Comparison of ENCODE assay signal across 20 cellular contexts in the genomic region with DNA sequence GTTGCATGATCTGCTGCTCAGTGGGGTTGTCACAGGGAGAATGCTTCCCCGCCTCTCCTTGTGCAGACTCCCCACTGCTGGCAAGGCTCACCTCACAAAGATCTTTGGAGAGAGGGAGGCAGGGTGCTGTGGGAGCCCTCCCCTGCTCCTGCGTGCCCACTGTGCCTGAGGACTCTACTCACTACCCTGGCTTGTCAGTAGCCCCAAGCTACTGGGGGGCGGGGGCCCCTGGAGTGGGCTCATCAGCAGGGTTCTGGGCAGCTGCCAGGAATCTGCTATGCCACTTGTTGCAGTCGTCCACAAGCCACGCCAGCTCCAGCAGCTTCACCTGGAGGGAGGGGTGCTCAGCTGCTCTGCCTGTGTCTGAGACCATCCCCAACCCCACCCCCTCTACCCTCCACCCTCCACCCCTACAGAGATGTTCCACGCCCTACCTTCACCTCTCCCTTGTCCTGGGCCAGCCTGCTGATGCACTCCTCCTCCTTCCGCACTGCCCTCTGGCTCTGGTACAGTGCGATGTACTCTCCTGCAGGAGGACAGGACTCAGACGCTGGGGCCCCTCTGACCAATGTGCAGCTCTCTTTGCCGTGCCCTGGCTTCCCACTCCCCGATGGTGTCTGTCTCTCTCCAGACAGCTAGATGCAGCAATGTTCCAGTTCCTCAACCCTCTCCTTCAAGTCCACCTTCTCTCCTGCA. TPM values are rescaled to one million over a fixed set of nuclear protein-coding genes. Genes with fewer than 3 reads are reported as not detected.
DNase-seq lines count a peak whose midpoint lies in the region; ATAC-seq, FAIRE-seq and TF ChIP-seq lines count a peak whose summit lies in the region.
"Had no signal": no experiment of that assay in that cellular context is flagged by ENCODE, and none has a peak within 500 bp of the region (broad histone marks: within the 10 kb centered on the region; RNA-seq: fewer than 3 reads in every experiment).

No MANE protein-coding gene starts in this region.

- CTCF ChIA-PET in HepG2 (lab: Yijun Ruan, JAX; ENCODE audit: low intra/inter-chr PET ratio, low total read pairs), result no interaction called here

- BruUV-seq in HepG2 (replicated peaks; lab: Mats Ljungman, UMichigan), result no TSS peak

- 97% methylated on average over 7 of the region's 11 CpGs for WGBS in HepG2 (ENCODE audit: low lambda C conversion rate)
- WGBS in right lobe of liver (ENCODE audit: insufficient coverage, low coverage, low lambda C conversion rate, missing lambda C conversion rate), result no CpG with 5 or more reads among the region's 11 CpGs

- H3K9ac ChIP-seq in HepG2 (ENCODE audit: insufficient read depth, low read depth, low read length), result no peak overlapping the region

- no peak overlapping the region for H3K4me3 ChIP-seq in HepG2 (replicated peaks in 1 of 3; ENCODE audit: insufficient read depth in 1 of 3, low read depth in 2 of 3, low read length in 3 of 3)
- H3K4me3 ChIP-seq in right lobe of liver, result no peak overlapping the region
- no peak overlapping the region for H3K4me3 ChIP-seq in SJCRH30
- H3K4me3 ChIP-seq in left lung, result no peak overlapping the region
- H3K4me3 ChIP-seq: psoas muscle, tibial nerve had no signal

- TF ChIP-seq POLR2A in HepG2 (IDR thresholded peaks at IDR 0.05; ENCODE audit: insufficient read depth in 1 of 2, low read depth in 2 of 2, low read length in 2 of 2) (no peak), right lobe of liver (IDR thresholded peaks at IDR 0.05) (no peak)

- H3K36me3 ChIP-seq in HepG2 (replicated peaks in 1 of 2; ENCODE audit: control insufficient read depth in 1 of 2, insufficient read depth in 2 of 2, low read length in 2 of 2), result no peaks in the 10 kb centered on the region
- no peaks in the 10 kb centered on the region for H3K36me3 ChIP-seq in right lobe of liver
- H3K36me3 ChIP-seq in SJCRH30, result no peaks in the 10 kb centered on the region
- no peaks in the 10 kb centered on the region for H3K36me3 ChIP-seq in left lung
- H3K36me3 ChIP-seq: tibial nerve had no signal

- no peak overlapping the region for H3K27ac ChIP-seq in HepG2 (ENCODE audit: extremely low read length, insufficient read depth, low read length)
- H3K27ac ChIP-seq in right lobe of liver, result no peak overlapping the region
- H3K27ac ChIP-seq in SJCRH30, result no peak overlapping the region
- no peak overlapping the region for H3K27ac ChIP-seq in left lung
- H3K27ac ChIP-seq: psoas muscle, tibial nerve had no signal

- no peak overlapping the region for H3K4me2 ChIP-seq in HepG2 (ENCODE audit: low read depth, low read length)

- H3K9me3 ChIP-seq in HepG2 (ENCODE audit: low read length), result peaks cover 4% of the 10 kb centered on the region; the same call in 1 of the 2 replicates
- H3K9me3 ChIP-seq in right lobe of liver, result no peaks in the 10 kb centered on the region
- no peaks in the 10 kb centered on the region for H3K9me3 ChIP-seq in SJCRH30 (replicated peaks)
- H3K9me3 ChIP-seq in left lung, result no peaks in the 10 kb centered on the region
- H3K9me3 ChIP-seq: psoas muscle, tibial nerve had no signal

- in situ Hi-C loops in HepG2 (cut with HindIII; ENCODE audit: extremely low pct_ligation_motif_present, low pct_unique_long_range_greater_than_20kb), result no loop called here

- H4K20me1 ChIP-seq in HepG2 (ENCODE audit: insufficient read depth, low read length), result no peaks in the 10 kb centered on the region

- no peaks in the 10 kb centered on the region for H3K79me2 ChIP-seq in HepG2 (ENCODE audit: insufficient read depth, low read length)

- POLR2A ChIA-PET in HepG2 (lab: Yijun Ruan, JAX), result no interaction called here

- H3K4me1 ChIP-seq in HepG2 (ENCODE audit: insufficient read depth, low read length) (peaks cover 6% of the 10 kb centered on the region; the same call in 1 of the 2 replicates), right lobe of liver (no peaks in the 10 kb centered on the region), SJCRH30 (peaks cover 23% of the 10 kb centered on the region), left lung (no peaks in the 10 kb centered on the region)
- H3K4me1 ChIP-seq: psoas muscle, tibial nerve had no signal

- no peak overlapping the region for H2AFZ ChIP-seq in HepG2 (ENCODE audit: low read length)

- TF ChIP-seq RAD21 in HepG2 (CRISPR knock-in tag; IDR thresholded peaks at IDR 0.05), result no peak

- FAIRE-seq in HepG2 (lab: Jason Lieb, UNC), result no peak
- FAIRE-seq: endothelial cell of umbilical vein, GM12892 had no signal

- intact Hi-C loops in HepG2 (cut with micrococcal nuclease; ENCODE audit: unreplicated experiment) (no loop called here), right lobe of liver (cut with DNase I) (no loop called here), sciatic nerve (cut with DNase I) (no loop called here), left lung (cut with DNase I) (no loop called here)

- ATAC-seq in HepG2, result peak; percentile 14; the same call in 2 of the 3 replicates
- ATAC-seq in right lobe of liver, result no peak
- peak; percentile 23 for ATAC-seq in sciatic nerve
- no peak for ATAC-seq in left lung
- ATAC-seq: left lobe of liver, psoas muscle had no signal

- TF ChIP-seq CTCF in HepG2 (CRISPR knock-in tag; IDR thresholded peaks at IDR 0.05) (no peak), right lobe of liver (IDR thresholded peaks at IDR 0.05) (no peak), left lung (IDR thresholded peaks at IDR 0.05) (no peak)

- TF ChIP-seq EP300 in HepG2 (IDR thresholded peaks at IDR 0.05; ENCODE audit: low read depth in 2 of 2, low read length in 2 of 2) (no peak), HepG2 (CRISPR knock-in tag; IDR thresholded peaks at IDR 0.05; ENCODE audit: borderline replicate concordance) (no peak)

- DNase-seq in NCI-H1092 (lab: John Stamatoyannopoulos, UW) (peak; percentile 7), NCI-H1092 treated with DMSO at 0.1 percent for 48 hours (lab: John Stamatoyannopoulos, UW) (no peak), HepG2 (ENCODE audit: low spot score) (no peak), right lobe of liver (no peak), SJCRH30 (peak; percentile 61 to 62), sciatic nerve (ENCODE audit: low spot score) (no peak), NCI-H2227 (lab: John Stamatoyannopoulos, UW; ENCODE audit: unreplicated experiment) (no peak), left lung (no peak)
- DNase-seq: 8988T; activated T-cell treated with anti-CD3 and anti-CD28 coated beads, Interleukin-2, amount 50 U/mL, for 1 hour; amniotic stem cell; NCI-H1048; NCI-H2081 treated with DMSO at 0.1 percent for 48 hours; NCI-H524 treated with DMSO at 0.1 percent for 48 hours; nucleus accumbens; psoas muscle had no signal

- H3K27me3 ChIP-seq in HepG2 (ENCODE audit: control insufficient read depth in 1 of 2, insufficient read depth in 2 of 2, low read length in 2 of 2) (no peaks in the 10 kb centered on the region), right lobe of liver (no peaks in the 10 kb centered on the region), SJCRH30 (no peaks in the 10 kb centered on the region), left lung (no peaks in the 10 kb centered on the region)
- H3K27me3 ChIP-seq: tibial nerve had no signal

RNA-seq across cellular contexts. Expression of gene BLTP3B, which starts 14.2 kb away (rescaled TPM):
- total RNA-seq in HepG2 (2016; rRNA removed; fragmentation: Illumina TruSeq; extraction: Trizol) (24.4 and 35.3 TPM in 2 replicates), right lobe of liver (10 to 100 TPM; 26.1 to 34.5 (median 29.8) TPM), sciatic nerve (40.4 TPM), left lung (10 to 100 TPM; 26.9 to 33.0 TPM)
- 6.4 and 8.3 TPM in 2 replicates for total RNA-seq in HepG2 (2016; cell fraction: cytosol; rRNA removed; fragmentation: Illumina TruSeq; extraction: Trizol; ENCODE audit: low read depth)
- total RNA-seq in HepG2 (2016; cell fraction: insoluble cytoplasmic fraction; rRNA removed; fragmentation: Illumina TruSeq; extraction: Trizol), result 24.0 and 39.1 TPM in 2 replicates
- 17.5 and 20.1 TPM in 2 replicates for total RNA-seq in HepG2 (2016; cell fraction: membrane; rRNA removed; fragmentation: Illumina TruSeq; extraction: Trizol)
- total RNA-seq in HepG2 (2016; cell fraction: nucleus; rRNA removed; fragmentation: Illumina TruSeq; extraction: Trizol), result 25.8 and 34.2 TPM in 2 replicates
- 10.8 and 15.6 TPM in 2 replicates for polyA plus RNA-seq in HepG2 (2011; rRNA removed)
- 5.5 and 9.7 TPM in 2 replicates for polyA plus RNA-seq in HepG2 (2011; cell fraction: cytosol; rRNA removed)
- 3.1 and 4.8 TPM in 2 replicates for polyA plus RNA-seq in HepG2 (2011; cell fraction: nucleus; rRNA removed)
- polyA plus RNA-seq in HepG2 (2012), result 8.8 and 14.0 TPM in 2 replicates
- polyA plus RNA-seq in HepG2 (2016; cell fraction: cytosol; fragmentation: Illumina TruSeq; extraction: Trizol; ENCODE audit: low read depth), result 2.1 and 2.2 TPM in 2 replicates
- polyA plus RNA-seq in HepG2 (2016; cell fraction: insoluble cytoplasmic fraction; fragmentation: Illumina TruSeq; extraction: Trizol; ENCODE audit: low read depth), result 20.4 and 22.1 TPM in 2 replicates
- 6.4 and 7.6 TPM in 2 replicates for polyA plus RNA-seq in HepG2 (2016; cell fraction: membrane; fragmentation: Illumina TruSeq; extraction: Trizol; ENCODE audit: low read depth)
- 12.8 and 14.3 TPM in 2 replicates for polyA plus RNA-seq in HepG2 (2016; cell fraction: nucleus; fragmentation: Illumina TruSeq; extraction: Trizol; ENCODE audit: insufficient read depth, low read depth)
- polyA minus RNA-seq in HepG2 (2011; rRNA and poly(A)+ RNA removed; ENCODE audit: low replicate concordance), result 7.8 and 20.8 TPM in 2 replicates
- polyA minus RNA-seq in HepG2 (2011; cell fraction: cytosol; rRNA and poly(A)+ RNA removed), result 21.3 and 23.3 TPM in 2 replicates
- polyA minus RNA-seq in HepG2 (2011; cell fraction: nucleus; rRNA and poly(A)+ RNA removed), result 37.6 and 42.9 TPM in 2 replicates
- total RNA-seq in SJCRH30 (2014; rRNA removed; shearing (Covaris generic)), result 27.1 and 33.6 TPM in 2 replicates

RNA-seq across cellular contexts. Expression of gene ACTR6, which starts 43.7 kb away (rescaled TPM):
- 22.4 and 37.8 TPM in 2 replicates for total RNA-seq in HepG2 (2016; rRNA removed; fragmentation: Illumina TruSeq; extraction: Trizol)
- 2.9 and 3.8 TPM in 2 replicates for total RNA-seq in HepG2 (2016; cell fraction: cytosol; rRNA removed; fragmentation: Illumina TruSeq; extraction: Trizol; ENCODE audit: low read depth)
- total RNA-seq in HepG2 (2016; cell fraction: insoluble cytoplasmic fraction; rRNA removed; fragmentation: Illumina TruSeq; extraction: Trizol), result 24.5 and 40.5 TPM in 2 replicates
- total RNA-seq in HepG2 (2016; cell fraction: membrane; rRNA removed; fragmentation: Illumina TruSeq; extraction: Trizol), result 4.5 and 7.5 TPM in 2 replicates
- 15.4 and 16.8 TPM in 2 replicates for total RNA-seq in HepG2 (2016; cell fraction: nucleus; rRNA removed; fragmentation: Illumina TruSeq; extraction: Trizol)
- polyA plus RNA-seq in HepG2 (2011; rRNA removed), result 7.6 and 12.9 TPM in 2 replicates
- polyA plus RNA-seq in HepG2 (2011; cell fraction: cytosol; rRNA removed), result 8.2 and 8.8 TPM in 2 replicates
- polyA plus RNA-seq in HepG2 (2011; cell fraction: nucleus; rRNA removed), result 7.1 and 8.9 TPM in 2 replicates
- polyA plus RNA-seq in HepG2 (2012), result 11.1 and 26.5 TPM in 2 replicates
- polyA plus RNA-seq in HepG2 (2016; cell fraction: cytosol; fragmentation: Illumina TruSeq; extraction: Trizol; ENCODE audit: low read depth), result 1.9 and 2.1 TPM in 2 replicates
- polyA plus RNA-seq in HepG2 (2016; cell fraction: insoluble cytoplasmic fraction; fragmentation: Illumina TruSeq; extraction: Trizol; ENCODE audit: low read depth), result 27.7 and 30.4 TPM in 2 replicates
- 3.2 and 3.7 TPM in 2 replicates for polyA plus RNA-seq in HepG2 (2016; cell fraction: membrane; fragmentation: Illumina TruSeq; extraction: Trizol; ENCODE audit: low read depth)
- 13.9 and 18.1 TPM in 2 replicates for polyA plus RNA-seq in HepG2 (2016; cell fraction: nucleus; fragmentation: Illumina TruSeq; extraction: Trizol; ENCODE audit: insufficient read depth, low read depth)
- 1.8 and 6.6 TPM in 2 replicates for polyA minus RNA-seq in HepG2 (2011; rRNA and poly(A)+ RNA removed; ENCODE audit: low replicate concordance)
- polyA minus RNA-seq in HepG2 (2011; cell fraction: cytosol; rRNA and poly(A)+ RNA removed), result 4.1 and 7.1 TPM in 2 replicates
- polyA minus RNA-seq in HepG2 (2011; cell fraction: nucleus; rRNA and poly(A)+ RNA removed), result 18.9 and 28.3 TPM in 2 replicates
- total RNA-seq in right lobe of liver, result 10 to 100 TPM in 4 of 6 experiments, 1 to 10 TPM in 2; 5.7 to 16.0 (median 13.1) TPM
- total RNA-seq in SJCRH30 (2014; rRNA removed; shearing (Covaris generic)), result 25.2 TPM in 2 replicates
- total RNA-seq in sciatic nerve, result 32.3 TPM
- total RNA-seq in left lung, result 10 to 100 TPM; 18.4 to 25.1 TPM

Comparison
In these comparisons a context has a peak if more than half of its experiments do, and no peak if none do; other contexts are left out.
1. DNase-seq: peak in NCI-H1092 (single experiment) and SJCRH30 (2 of 2); none in NCI-H1092 treated with DMSO at 0.1 percent for 48 hours (single experiment), HepG2 (single experiment), right lobe of liver (0 of 3), sciatic nerve (single experiment), NCI-H2227 (single experiment) and left lung (0 of 2).
2. ATAC-seq: peak in HepG2 (single experiment) and sciatic nerve (single experiment); none in right lobe of liver (0 of 4) and left lung (single experiment).